ENCODE assay signal across 8 cellular contexts in the genomic region with DNA sequence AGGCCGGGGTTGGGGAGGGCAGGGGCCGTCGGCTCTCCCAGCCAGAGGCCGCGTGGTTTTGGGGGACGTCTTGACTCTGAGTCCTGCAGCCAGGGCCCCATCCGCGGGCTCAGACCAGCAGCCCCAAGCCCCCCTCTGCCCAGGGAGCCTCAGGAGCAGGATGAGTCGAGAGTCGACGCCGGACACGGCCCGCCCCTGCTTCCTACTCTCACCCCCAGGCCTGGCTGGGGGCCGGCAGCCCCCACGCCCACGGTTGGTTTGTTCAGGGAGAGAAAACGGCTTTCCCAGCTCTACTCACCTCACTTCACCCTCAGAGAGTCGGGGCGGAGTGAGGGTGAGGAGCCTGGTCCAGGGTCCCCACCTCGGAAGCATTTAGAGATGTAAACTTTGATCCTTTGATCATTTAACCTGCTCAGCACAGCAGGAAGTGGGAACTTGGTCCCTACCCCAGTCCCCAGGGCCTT. TPM values are rescaled to one million over a fixed set of nuclear protein-coding genes. Genes with fewer than 3 reads are reported as not detected.
A peak's percentile ranks its signal among the peaks of the same experiment; 100 is the strongest.
DNase-seq lines count a peak whose midpoint lies in the region; ATAC-seq and TF ChIP-seq lines count a peak whose summit lies in the region.
"Had no signal": no experiment of that assay in that cellular context is flagged by ENCODE, and none has a peak within 500 bp of the region (broad histone marks: within the 10 kb centered on the region; RNA-seq: fewer than 3 reads in every experiment).

No MANE protein-coding gene starts in this region.

- no peaks in the 10 kb centered on the region for H3K79me2 ChIP-seq in H9 (ENCODE audit: insufficient read depth, low read length)

- H3K9me3 ChIP-seq in H9 (ENCODE audit: control insufficient read depth, low read depth, low read length) (no peaks in the 10 kb centered on the region), iPS-15b (ENCODE audit: control insufficient read depth, insufficient read depth, low read length) (no peaks in the 10 kb centered on the region)

- H3K9me3 Mint-ChIP-seq in H9 = no peaks in the 10 kb centered on the region; a peak in 1 of 5 replicates
- no peaks in the 10 kb centered on the region for H3K9me3 Mint-ChIP-seq in T-cell

- H3K4me1 Mint-ChIP-seq in H9 (peaks cover 0 to 3% of the 10 kb centered on the region in 2 experiments; a peak in 1 of 4 replicates), T-cell (peaks cover 0 to 9% (median 7%) of the 10 kb centered on the region in 3 donors)

- H3K27ac ChIP-seq in H9 (ENCODE audit: insufficient read length, low read depth, low read length) = no peak overlapping the region

- H4K20me1 ChIP-seq in H9 (ENCODE audit: control insufficient read depth, insufficient read depth, insufficient read length) = no peaks in the 10 kb centered on the region

- no peak overlapping the region for H4K8ac ChIP-seq in H9 (replicated peaks; ENCODE audit: insufficient read length, low read depth, low read length)

- H2BK12ac ChIP-seq in H9 (ENCODE audit: insufficient read length, low read depth, low read length) = no peak overlapping the region

- H3K18ac ChIP-seq in H9 (ENCODE audit: insufficient read length, low read depth, low read length) = no peak overlapping the region

- peak overlapping the region; percentile 45 to 73; a peak in 4 of 5 replicates for H3K4me3 Mint-ChIP-seq in H9
- H3K4me3 Mint-ChIP-seq in T-cell = peak overlapping the region in 2 of 3 donors; percentile 28 to 63

- H3K4me1 ChIP-seq in H9 (ENCODE audit: insufficient read depth, low read length) (no peaks in the 10 kb centered on the region), iPS-15b (ENCODE audit: control insufficient read depth, insufficient read depth, low read length) (no peaks in the 10 kb centered on the region)

- H3K4me3 ChIP-seq in iPS-15b (ENCODE audit: low read depth, low read length) = peak overlapping the region; percentile 59
- H3K4me3 ChIP-seq in skeletal muscle cell (ENCODE audit: low read depth, low read length) = peak overlapping the region; percentile 42

- no peak overlapping the region for H2BK20ac ChIP-seq in H9 (ENCODE audit: low read depth, low read length, poor library complexity, severe bottlenecking)

- peaks cover 7% of the 10 kb centered on the region for H3K23me2 ChIP-seq in H9 (ENCODE audit: insufficient read length, low read depth, low read length, poor library complexity, severe bottlenecking)

- DNase-seq in H9 (no peak), T-cell (no peak), skeletal muscle cell (ENCODE audit: low read depth) (no peak), erythroblast (lab: John Stamatoyannopoulos, UW) (no peak), AG08395 (ENCODE audit: low spot score) (no peak), OCI-M2 (lab: John Stamatoyannopoulos, UW; ENCODE audit: unreplicated experiment) (no peak)
- DNase-seq: NCI-H2029 treated with DMSO at 0.1 percent for 48 hours had no signal

- no peak for TF ChIP-seq POLR2A in erythroblast (IDR thresholded peaks at IDR 0.05; ENCODE audit: low read length)

- no peaks in the 10 kb centered on the region for H3K36me3 ChIP-seq in iPS-15b (ENCODE audit: control insufficient read depth, insufficient read depth, low read length)

- H3K23ac ChIP-seq in H9 (ENCODE audit: insufficient read length, low read depth, low read length) = no peak overlapping the region

- TF ChIP-seq CTCF in H9 (conservative IDR thresholded peaks at IDR 0.05) = no peak

- H3K36me3 Mint-ChIP-seq in H9 (ENCODE audit: insufficient read depth in 1 of 3, low read depth in 3 of 3) (no peaks in the 10 kb centered on the region; a peak in 1 of 7 replicates), T-cell (no peaks in the 10 kb centered on the region)

- H3K4me2 ChIP-seq in H9 (ENCODE audit: insufficient read depth, insufficient read length, low read length) = peak overlapping the region; percentile 31

- no peak overlapping the region for H3K27ac Mint-ChIP-seq in H9
- H3K27ac Mint-ChIP-seq in T-cell = no peak overlapping the region

- H3K79me1 ChIP-seq in H9 (ENCODE audit: insufficient read depth, low read depth, low read length, poor library complexity, severe bottlenecking) = no peaks in the 10 kb centered on the region

- POLR2A ChIA-PET in T-cell (lab: Charles Lee) = no interaction called here

- no peak overlapping the region for H4K5ac ChIP-seq in H9 (ENCODE audit: insufficient read length, low read depth, low read length)

- no peak overlapping the region for H2AK5ac ChIP-seq in H9 (ENCODE audit: insufficient read length, low read length)

- H3K9ac ChIP-seq in H9 (ENCODE audit: extremely low read depth, insufficient read length, low read length) (no peak overlapping the region), iPS-15b (ENCODE audit: low read depth, low read length) (peak overlapping the region; percentile 24)

- CTCF ChIA-PET in T-cell (lab: Charles Lee) = no interaction called here

- H3K56ac ChIP-seq in H9 (ENCODE audit: insufficient read length, low read depth, low read length) = no peak overlapping the region

- H2AFZ ChIP-seq in H9 (ENCODE audit: low read length) = no peak overlapping the region

- peaks cover 8% of the 10 kb centered on the region; the same call in 1 of the 2 replicates for H3K27me3 ChIP-seq in H9 (ENCODE audit: insufficient read depth, low read length)
- peaks cover 24% of the 10 kb centered on the region for H3K27me3 ChIP-seq in iPS-15b (ENCODE audit: control insufficient read depth, insufficient read depth, low read length)

- no peak overlapping the region for H2BK120ac ChIP-seq in H9 (ENCODE audit: low read depth, low read length, poor library complexity, severe bottlenecking)

- H2BK15ac ChIP-seq in H9 (ENCODE audit: low read depth, low read length) = no peak overlapping the region

- WGBS in H9 (ENCODE audit: extremely low coverage, insufficient read length, low lambda C conversion rate) = no CpG with 5 or more reads among the region's 21 CpGs

- no peak overlapping the region for H2BK5ac ChIP-seq in H9 (ENCODE audit: insufficient read length, low read length)

- H4K91ac ChIP-seq in H9 (ENCODE audit: insufficient read length, low read depth, low read length) = no peak overlapping the region

- H3T11ph ChIP-seq in H9 (ENCODE audit: low read length) = no peak overlapping the region

- no peak overlapping the region for H3K4ac ChIP-seq in H9 (ENCODE audit: low read depth, low read length)

- ATAC-seq in T-cell (replicated peaks in 1 of 4) = no peak

- H3K27me3 Mint-ChIP-seq in H9 (ENCODE audit: low read depth) (peaks cover 33% of the 10 kb centered on the region), T-cell (peaks cover 14 to 32% of the 10 kb centered on the region in 2 donors)

- H3K14ac ChIP-seq in H9 (ENCODE audit: insufficient read depth, low read length) = no peak overlapping the region

RNA-seq across cellular contexts. Expression of a gene that starts 6.9 kb away (rescaled TPM):
- 0.61 and 1.1 TPM in 2 replicates for total RNA-seq in H9 (2021)
- total RNA-seq in T-cell = 1 to 10 TPM in 4 of 5 donors, under 1 TPM in 1; 0.96 to 4.1 (median 3.2) TPM
